In the genomic region with DNA sequence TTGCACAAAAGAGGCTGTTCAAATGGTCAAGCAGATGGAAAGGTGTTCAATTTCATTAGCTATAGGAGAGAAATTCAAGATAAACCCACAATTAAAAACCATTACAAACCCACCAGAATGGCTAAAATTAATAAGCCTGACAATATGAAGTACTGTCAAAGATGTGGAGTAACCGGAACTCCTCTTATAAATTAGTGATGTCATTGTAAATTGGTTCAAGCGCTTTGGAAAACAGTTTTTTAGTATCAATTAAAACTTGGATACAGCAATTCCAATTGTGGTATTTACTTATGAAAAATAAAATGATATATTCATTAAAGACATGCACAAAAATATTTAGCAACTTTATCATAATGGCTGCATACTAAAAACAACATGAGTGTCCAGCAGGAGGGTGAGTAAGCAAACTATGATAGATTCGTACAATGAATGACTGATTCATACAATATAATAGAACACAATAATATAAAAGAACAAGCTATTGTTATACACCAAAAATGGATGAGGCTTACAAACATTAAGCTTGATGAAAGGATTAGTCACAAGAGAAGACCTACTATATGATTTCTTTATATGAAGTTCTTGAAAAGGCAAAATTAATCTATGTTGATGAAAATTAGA, we compare ENCODE assay signal across 23 cellular contexts.
"Had no signal": no experiment of that assay in that cellular context is flagged by ENCODE, and none has a peak within 500 bp of the region (broad histone marks: within the 10 kb centered on the region; RNA-seq: fewer than 3 reads in every experiment).

No MANE protein-coding gene starts in this region.

- DNase-seq: effector memory CD8-positive, alpha-beta T cell; heart left ventricle; kidney; mesendoderm; midbrain; naive thymus-derived CD4-positive, alpha-beta T cell; nucleus accumbens; sigmoid colon; stimulated activated CD4-positive, alpha-beta T cell treated with anti-CD3 and anti-CD28 coated beads, Interleukin-2, amount 100 ng/mL, for 24 hours; stimulated activated CD4-positive, alpha-beta T cell treated with anti-CD3 and anti-CD28 coated beads, Interleukin-4, amount 100 ng/mL, for 24 hours; stimulated activated naive CD4-positive, alpha-beta T cell treated with Interleukin-2 at 50 U/mL for 16 hours; stomach; thyroid gland; trophoblast cell had no signal

- H3K27ac ChIP-seq: coronary artery, epithelial cell of prostate, gastroesophageal sphincter, heart left ventricle, hepatocyte, prostate gland, right atrium auricular region, sigmoid colon, stomach, thyroid gland had no signal

- H3K4me1 Mint-ChIP-seq: naive thymus-derived CD4-positive, alpha-beta T cell; stimulated activated effector memory CD8-positive, alpha-beta T cell treated with anti-CD3 and anti-CD28 coated beads, Interleukin-12 subunit alpha, Interleukin-12 subunit beta, amount 100 ng/mL, for 72 hours had no signal

- H3K4me3 Mint-ChIP-seq: effector memory CD8-positive, alpha-beta T cell; naive thymus-derived CD4-positive, alpha-beta T cell; nephron; stimulated activated effector memory CD8-positive, alpha-beta T cell treated with anti-CD3 and anti-CD28 coated beads, Interleukin-12 subunit alpha, Interleukin-12 subunit beta, amount 100 ng/mL, for 72 hours had no signal

- H3K4me3 ChIP-seq: coronary artery, gastroesophageal sphincter, heart left ventricle, hepatocyte, lung, prostate gland, right atrium auricular region, sigmoid colon, stomach, thyroid gland had no signal

- H3K27ac Mint-ChIP-seq: effector memory CD8-positive, alpha-beta T cell; naive thymus-derived CD4-positive, alpha-beta T cell; nephron; stimulated activated effector memory CD8-positive, alpha-beta T cell treated with anti-CD3 and anti-CD28 coated beads, Interleukin-12 subunit alpha, Interleukin-12 subunit beta, amount 100 ng/mL, for 72 hours had no signal

- H3K9me3 Mint-ChIP-seq: nephron; stimulated activated effector memory CD8-positive, alpha-beta T cell treated with anti-CD3 and anti-CD28 coated beads, Interleukin-12 subunit alpha, Interleukin-12 subunit beta, amount 100 ng/mL, for 72 hours had no signal

- H3K9me3 ChIP-seq: gastroesophageal sphincter, heart left ventricle, prostate gland, right atrium auricular region, sigmoid colon, stomach, thyroid gland had no signal

- H3K4me1 ChIP-seq: sigmoid colon, stomach had no signal

- H3K36me3 ChIP-seq: gastroesophageal sphincter, heart left ventricle, prostate gland, right atrium auricular region, sigmoid colon, stomach, thyroid gland had no signal

- H3K36me3 Mint-ChIP-seq: naive thymus-derived CD4-positive, alpha-beta T cell; stimulated activated effector memory CD8-positive, alpha-beta T cell treated with anti-CD3 and anti-CD28 coated beads, Interleukin-12 subunit alpha, Interleukin-12 subunit beta, amount 100 ng/mL, for 72 hours had no signal
